In the genomic region with DNA sequence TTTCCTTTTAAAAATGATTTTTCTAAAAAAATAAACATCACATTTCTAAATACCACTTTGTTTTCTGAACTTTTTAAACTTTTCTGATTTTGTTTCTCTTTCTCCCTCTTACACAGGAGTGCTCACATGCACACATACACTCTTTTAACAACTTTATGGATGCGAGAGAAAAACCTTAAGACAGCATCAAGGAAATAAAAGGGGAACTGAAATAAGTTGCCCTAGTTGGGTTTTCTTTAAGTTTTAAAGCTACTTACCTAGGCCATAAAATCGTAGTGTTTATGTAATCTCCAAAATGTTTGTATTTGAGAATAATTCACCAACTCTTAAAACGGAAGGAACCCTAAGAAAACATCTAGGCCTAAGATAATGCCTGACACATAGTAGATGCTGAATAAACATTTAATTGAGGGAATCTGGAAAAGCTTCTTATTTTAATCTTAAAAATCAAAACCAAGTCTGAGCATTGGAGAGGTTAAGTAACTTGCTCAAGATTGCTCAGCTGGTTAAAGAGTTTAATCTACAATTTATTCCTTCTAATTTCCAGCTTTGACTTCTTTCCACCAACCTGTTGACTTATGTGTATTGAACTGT, we compare ENCODE assay signal across 1 cellular context.
TF ChIP-seq lines count a peak whose summit lies in the region.

No MANE protein-coding gene starts in this region.

TF ChIP-seq in HepG2, 621 proteins besides CTCF, POLR2A, EP300 and RAD21:
- TF ChIP-seq ZNF468 (CRISPR knock-in tag; IDR thresholded peaks at IDR 0.05) (no peak), ZNF44 (CRISPR knock-in tag; IDR thresholded peaks at IDR 0.05) (no peak), TGIF2 (CRISPR knock-in tag; IDR thresholded peaks at IDR 0.05) (no peak), CBFB (CRISPR knock-in tag; IDR thresholded peaks at IDR 0.05) (no peak)
